Comparison of ENCODE assay signal across 17 cellular contexts in the genomic region with DNA sequence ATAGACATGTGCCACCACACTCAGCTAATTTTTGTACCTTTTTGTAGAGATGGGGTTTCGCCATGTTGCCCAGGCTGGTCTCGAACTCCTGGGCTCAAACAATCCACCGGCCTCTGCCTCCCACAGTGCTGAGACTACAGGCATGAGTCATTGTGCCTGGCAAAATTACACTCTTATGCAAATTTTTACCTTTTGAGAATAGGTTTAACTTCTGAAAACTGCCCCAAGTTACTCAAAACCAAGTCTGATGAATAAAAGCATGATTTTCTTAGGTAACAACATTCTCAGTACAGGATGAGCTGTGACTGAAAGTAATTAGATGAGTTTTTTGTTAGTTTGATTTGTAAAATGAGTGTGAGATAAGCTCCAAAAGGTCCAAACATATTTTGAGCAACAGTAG.
DNase-seq lines count a peak whose midpoint lies in the region; ATAC-seq and TF ChIP-seq lines count a peak whose summit lies in the region.
"Had no signal": no experiment of that assay in that cellular context is flagged by ENCODE, and none has a peak within 500 bp of the region (broad histone marks: within the 10 kb centered on the region; RNA-seq: fewer than 3 reads in every experiment).

No MANE protein-coding gene starts in this region.

- H3K9me2 ChIP-seq in GM23248 (ENCODE audit: insufficient read depth), result no peaks in the 10 kb centered on the region

- H3K9me3 Mint-ChIP-seq in activated CD8-positive, alpha-beta T cell treated with anti-CD3 and anti-CD28 coated beads for 36 hours, result no peaks in the 10 kb centered on the region
- no peaks in the 10 kb centered on the region for H3K9me3 Mint-ChIP-seq in activated CD8-positive, alpha-beta T cell treated with anti-CD3 and anti-CD28 coated beads, Interleukin-2, amount 10 ng/mL, durations not matched to agents 7 days and 5 days (ENCODE audit: insufficient read depth)
- H3K9me3 Mint-ChIP-seq: CD4-positive, alpha-beta T cell; nephron progenitor cell; type B pancreatic cell had no signal

- H3K27ac Mint-ChIP-seq in activated CD8-positive, alpha-beta T cell treated with anti-CD3 and anti-CD28 coated beads for 36 hours, result no peak overlapping the region
- no peak overlapping the region for H3K27ac Mint-ChIP-seq in activated CD8-positive, alpha-beta T cell treated with anti-CD3 and anti-CD28 coated beads, Interleukin-2, amount 10 ng/mL, durations not matched to agents 7 days and 5 days
- H3K27ac Mint-ChIP-seq: CD4-positive, alpha-beta T cell; nephron progenitor cell; type B pancreatic cell had no signal

- H3F3A ChIP-seq in GM23248 (ENCODE audit: insufficient read depth), result no peaks in the 10 kb centered on the region

- no peak for TF ChIP-seq CTCF in activated CD8-positive, alpha-beta T cell treated with anti-CD3 and anti-CD28 coated beads for 36 hours (IDR thresholded peaks at IDR 0.05)
- no peak for TF ChIP-seq CTCF in body of pancreas (IDR thresholded peaks at IDR 0.05)

- H3K9me3 ChIP-seq in GM23248 (ENCODE audit: low read depth), result no peaks in the 10 kb centered on the region
- H3K9me3 ChIP-seq in body of pancreas, result no peaks in the 10 kb centered on the region
- H3K9me3 ChIP-seq: gastroesophageal sphincter had no signal

- no peaks in the 10 kb centered on the region for H3K36me3 Mint-ChIP-seq in activated CD8-positive, alpha-beta T cell treated with anti-CD3 and anti-CD28 coated beads for 36 hours (ENCODE audit: low read depth)
- H3K36me3 Mint-ChIP-seq in activated CD8-positive, alpha-beta T cell treated with anti-CD3 and anti-CD28 coated beads, Interleukin-2, amount 10 ng/mL, durations not matched to agents 7 days and 5 days (ENCODE audit: low read depth), result no peaks in the 10 kb centered on the region
- H3K36me3 Mint-ChIP-seq: type B pancreatic cell had no signal

- no peak overlapping the region for H3K4me3 Mint-ChIP-seq in activated CD8-positive, alpha-beta T cell treated with anti-CD3 and anti-CD28 coated beads for 36 hours
- no peak overlapping the region for H3K4me3 Mint-ChIP-seq in activated CD8-positive, alpha-beta T cell treated with anti-CD3 and anti-CD28 coated beads, Interleukin-2, amount 10 ng/mL, durations not matched to agents 7 days and 5 days
- H3K4me3 Mint-ChIP-seq: CD4-positive, alpha-beta T cell; nephron progenitor cell; type B pancreatic cell had no signal

- peaks cover 3% of the 10 kb centered on the region for H3K4me1 Mint-ChIP-seq in activated CD8-positive, alpha-beta T cell treated with anti-CD3 and anti-CD28 coated beads for 36 hours (ENCODE audit: low read depth)
- H3K4me1 Mint-ChIP-seq in activated CD8-positive, alpha-beta T cell treated with anti-CD3 and anti-CD28 coated beads, Interleukin-2, amount 10 ng/mL, durations not matched to agents 7 days and 5 days (ENCODE audit: low read depth), result no peaks in the 10 kb centered on the region
- H3K4me1 Mint-ChIP-seq: nephron progenitor cell had no signal

- H3K27ac ChIP-seq in GM23248 (no peak overlapping the region), body of pancreas (no peak overlapping the region)
- H3K27ac ChIP-seq: gastroesophageal sphincter had no signal

- in situ Hi-C loops in GM23248 (cut with MboI), result no loop called here

- peaks cover 8% of the 10 kb centered on the region; the same call in 1 of the 2 replicates for H3K27me3 ChIP-seq in GM23248 (replicated peaks; ENCODE audit: insufficient read depth)
- no peaks in the 10 kb centered on the region for H3K27me3 ChIP-seq in body of pancreas
- H3K27me3 ChIP-seq: gastroesophageal sphincter had no signal

- no peaks in the 10 kb centered on the region for H3K4me1 ChIP-seq in GM23248 (ENCODE audit: insufficient read depth)
- no peaks in the 10 kb centered on the region for H3K4me1 ChIP-seq in body of pancreas
- H3K4me1 ChIP-seq: gastroesophageal sphincter had no signal

- H2AFZ ChIP-seq in GM23248, result no peak overlapping the region

- peak; percentile 39 for ATAC-seq in activated CD8-positive, alpha-beta T cell treated with anti-CD3 and anti-CD28 coated beads for 36 hours
- ATAC-seq in activated CD8-positive, alpha-beta T cell treated with anti-CD3 and anti-CD28 coated beads, Interleukin-2, amount 10 ng/mL, durations not matched to agents 7 days and 5 days, result no peak
- ATAC-seq in GM19463 (IDR thresholded peaks at IDR 0.05; ENCODE audit: unreplicated experiment) (peak; percentile 68), HG03432 (IDR thresholded peaks at IDR 0.05; ENCODE audit: unreplicated experiment) (peak; percentile 68), body of pancreas (no peak)
- ATAC-seq: gastroesophageal sphincter had no signal

- DNase-seq in activated CD8-positive, alpha-beta T cell treated with anti-CD3 and anti-CD28 coated beads for 36 hours, result peak; percentile 5
- DNase-seq in activated CD8-positive, alpha-beta T cell treated with anti-CD3 and anti-CD28 coated beads, Interleukin-2, amount 10 ng/mL, durations not matched to agents 7 days and 5 days, result no peak
- DNase-seq in stimulated activated CD4-positive, alpha-beta T cell treated with anti-CD3 and anti-CD28 coated beads, Interleukin-4, amount 100 ng/mL, for 1 hour, result peak; percentile 3
- no peak for DNase-seq in GM23248
- no peak for DNase-seq in middle frontal gyrus (ENCODE audit: extremely low spot score, low spot score)
- DNase-seq in body of pancreas, result no peak
- DNase-seq: CD4-positive, alpha-beta T cell; cerebellar nuclear complex; DMS79 treated with DMSO at 0.1 percent for 48 hours; GOT3; NCI-H1105 treated with DMSO at 0.1 percent for 48 hours; nephron progenitor cell; SHP77 treated with DMSO at 0.1 percent for 48 hours had no signal

- no peaks in the 10 kb centered on the region for H4K20me1 ChIP-seq in GM23248 (ENCODE audit: insufficient read depth)

- H3K4me3 ChIP-seq in GM23248 (no peak overlapping the region), body of pancreas (no peak overlapping the region)
- H3K4me3 ChIP-seq: gastroesophageal sphincter had no signal

- intact Hi-C loops in activated CD8-positive, alpha-beta T cell treated with anti-CD3 and anti-CD28 coated beads for 36 hours (cut with micrococcal nuclease), result no loop called here
- intact Hi-C loops in body of pancreas (cut with DNase I), result no loop called here

- CTCF ChIA-PET in activated CD8-positive, alpha-beta T cell treated with anti-CD3 and anti-CD28 coated beads for 36 hours (lab: Charles Lee), result no interaction called here
- CTCF ChIA-PET in activated CD8-positive, alpha-beta T cell treated with anti-CD3 and anti-CD28 coated beads, Interleukin-2, amount 10 ng/mL, durations not matched to agents 7 days and 5 days (lab: Charles Lee), result no interaction called here

- no peak overlapping the region for H3K4me2 ChIP-seq in GM23248 (ENCODE audit: unreplicated experiment)

- no peak for TF ChIP-seq POLR2A in body of pancreas (IDR thresholded peaks at IDR 0.05)

- H3K36me3 ChIP-seq in GM23248 (ENCODE audit: low read depth) (no peaks in the 10 kb centered on the region), body of pancreas (replicated peaks in 1 of 2; ENCODE audit: insufficient read depth in 1 of 2, low read depth in 2 of 2) (no peaks in the 10 kb centered on the region)
- H3K36me3 ChIP-seq: gastroesophageal sphincter had no signal

- no peaks in the 10 kb centered on the region for H3K79me2 ChIP-seq in GM23248 (ENCODE audit: insufficient read depth)

- H3K9ac ChIP-seq in GM23248, result no peak overlapping the region

- 56 to 83% methylated on average over 3 of the region's 3 CpGs for WGBS in GM23248 (ENCODE audit: low coverage in 1 of 2, low lambda C conversion rate in 2 of 2, missing lambda C conversion rate in 2 of 2), 2 experiments
- 69 to 80% methylated on average over 3 of the region's 3 CpGs for WGBS in body of pancreas, 2 donors

- H3K27me3 Mint-ChIP-seq in activated CD8-positive, alpha-beta T cell treated with anti-CD3 and anti-CD28 coated beads for 36 hours, result peaks cover 19% of the 10 kb centered on the region
- H3K27me3 Mint-ChIP-seq in activated CD8-positive, alpha-beta T cell treated with anti-CD3 and anti-CD28 coated beads, Interleukin-2, amount 10 ng/mL, durations not matched to agents 7 days and 5 days (ENCODE audit: low read depth), result peaks cover 20% of the 10 kb centered on the region

- POLR2A ChIA-PET in activated CD8-positive, alpha-beta T cell treated with anti-CD3 and anti-CD28 coated beads for 36 hours (lab: Charles Lee), result no interaction called here
- POLR2A ChIA-PET in activated CD8-positive, alpha-beta T cell treated with anti-CD3 and anti-CD28 coated beads, Interleukin-2, amount 10 ng/mL, durations not matched to agents 7 days and 5 days (lab: Charles Lee), result no interaction called here

Comparison
In these comparisons a context has a peak if more than half of its experiments do, and no peak if none do; other contexts are left out.
1. ATAC-seq: peak in activated CD8-positive, alpha-beta T cell treated with anti-CD3 and anti-CD28 coated beads for 36 hours (single experiment), GM19463 (single experiment) and HG03432 (single experiment); none in activated CD8-positive, alpha-beta T cell treated with anti-CD3 and anti-CD28 coated beads, Interleukin-2, amount 10 ng/mL, durations not matched to agents 7 days and 5 days (single experiment) and body of pancreas (single experiment).
2. DNase-seq: peak in activated CD8-positive, alpha-beta T cell treated with anti-CD3 and anti-CD28 coated beads for 36 hours (single experiment) and stimulated activated CD4-positive, alpha-beta T cell treated with anti-CD3 and anti-CD28 coated beads, Interleukin-4, amount 100 ng/mL, for 1 hour (single experiment); none in activated CD8-positive, alpha-beta T cell treated with anti-CD3 and anti-CD28 coated beads, Interleukin-2, amount 10 ng/mL, durations not matched to agents 7 days and 5 days (single experiment), GM23248 (single experiment), middle frontal gyrus (single experiment) and body of pancreas (0 of 4).